Comparison of ENCODE assay signal across 30 cellular contexts in the genomic region with DNA sequence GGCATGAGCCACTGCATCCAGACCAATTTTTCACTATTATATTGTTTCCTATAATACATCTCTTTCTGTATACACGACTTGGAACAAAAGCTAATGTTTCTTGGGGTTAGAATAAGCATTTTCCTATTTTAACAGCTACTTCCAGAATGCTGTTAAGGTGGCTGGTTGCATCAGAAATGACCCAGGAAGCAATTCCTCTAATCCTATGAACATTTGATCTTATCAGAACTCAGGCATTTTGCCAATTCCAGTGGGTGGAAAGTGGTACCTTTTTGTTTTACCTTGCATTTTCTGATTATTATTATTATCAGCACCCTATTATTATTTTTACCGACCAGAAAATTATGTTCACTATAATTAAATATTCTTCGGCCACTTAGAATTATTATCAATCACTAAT.
"Had no signal": no experiment of that assay in that cellular context is flagged by ENCODE, and none has a peak within 500 bp of the region (broad histone marks: within the 10 kb centered on the region; RNA-seq: fewer than 3 reads in every experiment).

No MANE protein-coding gene starts in this region.

- H3K4me1 ChIP-seq: body of pancreas, esophagus squamous epithelium, gastroesophageal sphincter had no signal

- H3K9me3 ChIP-seq: body of pancreas, esophagus squamous epithelium, gastroesophageal sphincter had no signal

- ATAC-seq: activated CD4-positive, CD25-positive, alpha-beta regulatory T cell treated with anti-CD3 and anti-CD28 coated beads, Interleukin-2, amount 50 U/mL, for 24 hours; activated CD8-positive, alpha-beta T cell treated with anti-CD3 and anti-CD28 coated beads for 36 hours; activated T-cell treated with anti-CD3 and anti-CD28 coated beads, Interleukin-2, amount 50 U/mL, for 4 hours; activated T-helper 17 cell treated with anti-CD3 and anti-CD28 coated beads, Interleukin-2, amount 50 U/mL, for 72 hours; body of pancreas; effector memory CD8-positive, alpha-beta T cell; gastroesophageal sphincter; heart right ventricle; T-helper 17 cell had no signal

- DNase-seq: activated B cell treated with CpG ODN at 0.5 μM for 24 hours; activated CD4-positive, alpha-beta T cell treated with anti-CD3 and anti-CD28 coated beads for 48 hours; activated CD4-positive, alpha-beta T cell treated with anti-CD3 and anti-CD28 coated beads, Interleukin-2, amount 50 U/mL, for 1 hour; activated CD4-positive, alpha-beta T cell treated with anti-CD3 and anti-CD28 coated beads, Interleukin-2, amount 50 U/mL, for 48 hours; activated CD8-positive, alpha-beta memory T cell treated with anti-CD3 and anti-CD28 coated beads for 24 hours; activated CD8-positive, alpha-beta T cell treated with anti-CD3 and anti-CD28 coated beads for 36 hours; activated effector memory CD4-positive, alpha-beta T cell treated with Interleukin-2 at 50 U/mL for 16 hours; activated gamma-delta T cell treated with Interleukin-2 at 50 U/mL for 16 hours; activated naive CD4-positive, alpha-beta T cell treated with anti-CD3 and anti-CD28 coated beads, Interleukin-2, amount 50 U/mL, for 16 hours; activated naive CD4-positive, alpha-beta T cell treated with Interleukin-2 at 50 U/mL for 16 hours; activated T-cell treated with anti-CD3 and anti-CD28 coated beads, Interleukin-2, amount 50 U/mL, for 4 hours; amygdala; aorta; body of pancreas; caudate nucleus; cortex of kidney; dermis blood vessel endothelial cell; effector CD4-positive, alpha-beta T cell; effector memory CD8-positive, alpha-beta T cell; erythroblast; esophagus squamous epithelium; foreskin melanocyte; heart right ventricle; T-helper 17 cell; T1000; WERI-Rb-1 had no signal

- FAIRE-seq: colon had no signal

- H3K27me3 ChIP-seq: body of pancreas, esophagus squamous epithelium, gastroesophageal sphincter, heart right ventricle had no signal

- H3K27ac ChIP-seq: body of pancreas, esophagus squamous epithelium, gastroesophageal sphincter, heart right ventricle, WERI-Rb-1 had no signal

- H3K4me3 ChIP-seq: body of pancreas, esophagus squamous epithelium, gastroesophageal sphincter, heart right ventricle had no signal
